Comparison of ENCODE assay signal across 15 cellular contexts in genomic region chr6:136104556-136104955, GRCh38.
DNase-seq lines count a peak whose midpoint lies in the region; ATAC-seq and TF ChIP-seq lines count a peak whose summit lies in the region.
"Had no signal": no experiment of that assay in that cellular context is flagged by ENCODE, and none has a peak within 500 bp of the region (broad histone marks: within the 10 kb centered on the region; RNA-seq: fewer than 3 reads in every experiment).

No MANE protein-coding gene starts in this region.

- H3K9ac ChIP-seq in HUES48 (ENCODE audit: low read depth, low read length) (no peak overlapping the region), smooth muscle cell (ENCODE audit: low read depth) (no peak overlapping the region)

- H3K9me3 ChIP-seq in HUES48 (ENCODE audit: control insufficient read depth, insufficient read depth, low read length), result no peaks in the 10 kb centered on the region
- H3K9me3 ChIP-seq in mesodermal cell (ENCODE audit: control insufficient read depth, low read length), result no peaks in the 10 kb centered on the region
- no peaks in the 10 kb centered on the region for H3K9me3 ChIP-seq in smooth muscle cell (replicated peaks; ENCODE audit: low read depth)
- H3K9me3 ChIP-seq: tibial artery had no signal

- DNase-seq in dorsolateral prefrontal cortex (no peak), smooth muscle cell (lab: John Stamatoyannopoulos, UW; ENCODE audit: unreplicated experiment) (no peak), DMS153 (lab: John Stamatoyannopoulos, UW) (no peak)
- DNase-seq: activated CD4-positive, alpha-beta T cell treated with anti-CD3 and anti-CD28 coated beads for 4 hours; activated effector memory CD4-positive, alpha-beta T cell treated with Interleukin-2 at 50 U/mL for 16 hours; amniotic stem cell; cerebellar nuclear complex; DND-41; NCI-H187 treated with DMSO at 0.1 percent for 48 hours; tibial artery had no signal

- no peak overlapping the region for H2AFZ ChIP-seq in smooth muscle cell (ENCODE audit: low read depth)

- H3K4me3 ChIP-seq in HUES48 (ENCODE audit: low read depth, low read length) (no peak overlapping the region), dorsolateral prefrontal cortex (peak overlapping the region in 1 of 59 donors; percentile 10), mesodermal cell (ENCODE audit: extremely low read depth, insufficient read depth, low read length, poor library complexity, severe bottlenecking) (no peak overlapping the region), smooth muscle cell (no peak overlapping the region)
- H3K4me3 ChIP-seq: tibial artery had no signal

- peaks cover 8% of the 10 kb centered on the region for H3F3A ChIP-seq in smooth muscle cell (ENCODE audit: low read depth)

- peaks cover 38% of the 10 kb centered on the region for H4K20me1 ChIP-seq in smooth muscle cell (ENCODE audit: low read depth)

- TF ChIP-seq CTCF in dorsolateral prefrontal cortex (IDR thresholded peaks at IDR 0.05 in 54 of 56, conservative IDR thresholded peaks at IDR 0.05 in 2 of 56; ENCODE audit: low read depth in 1 of 56, partially characterized antibody in 56 of 56) (no peak), smooth muscle cell (IDR thresholded peaks at IDR 0.05; ENCODE audit: borderline replicate concordance, insufficient read depth, poor library complexity, severe bottlenecking) (no peak)

- ATAC-seq in HG03196 (IDR thresholded peaks at IDR 0.05; ENCODE audit: unreplicated experiment), result no peak
- ATAC-seq in GM21786 (IDR thresholded peaks at IDR 0.05; ENCODE audit: unreplicated experiment), result no peak
- ATAC-seq in HG03342 (IDR thresholded peaks at IDR 0.05; ENCODE audit: unreplicated experiment), result no peak

- H3K36me3 ChIP-seq in HUES48 (ENCODE audit: control insufficient read depth, insufficient read depth, low read length) (no peaks in the 10 kb centered on the region), mesodermal cell (ENCODE audit: control insufficient read depth, insufficient read depth, low read length) (no peaks in the 10 kb centered on the region), smooth muscle cell (ENCODE audit: low read depth) (no peaks in the 10 kb centered on the region)
- H3K36me3 ChIP-seq: tibial artery had no signal

- H3K4me1 ChIP-seq in HUES48 (ENCODE audit: control insufficient read depth, insufficient read depth, low read length) (peaks cover 29% of the 10 kb centered on the region), mesodermal cell (ENCODE audit: control insufficient read depth, insufficient read depth, low read length, poor library complexity, severe bottlenecking) (peaks cover 14% of the 10 kb centered on the region), smooth muscle cell (ENCODE audit: low read depth) (peaks cover 8% of the 10 kb centered on the region)

- peaks cover 49% of the 10 kb centered on the region for H3K79me2 ChIP-seq in smooth muscle cell (ENCODE audit: low read depth)

- H3K27ac ChIP-seq in HUES48 (ENCODE audit: low read depth, low read length) (peak overlapping the region; percentile 71), dorsolateral prefrontal cortex (peak overlapping the region in 52 of 59 donors; percentile 18 to 87 (median 70)), mesodermal cell (ENCODE audit: low read depth, low read length, severe bottlenecking) (peak overlapping the region; percentile 73), smooth muscle cell (ENCODE audit: low read depth) (peak overlapping the region; percentile 15)
- H3K27ac ChIP-seq: tibial artery had no signal

- intact Hi-C loops in dorsolateral prefrontal cortex (cut with DNase I), result no loop called here

- H3K27me3 ChIP-seq in HUES48 (ENCODE audit: control insufficient read depth, insufficient read depth, low read length) (peaks cover 75% of the 10 kb centered on the region), dorsolateral prefrontal cortex (peaks cover 0 to 2% (median 0%) of the 10 kb centered on the region in 45 donors), smooth muscle cell (ENCODE audit: low read depth) (no peaks in the 10 kb centered on the region)
- H3K27me3 ChIP-seq: tibial artery had no signal

- H3K4me2 ChIP-seq in smooth muscle cell, result no peak overlapping the region

- no CpG with 5 or more reads among the region's 2 CpGs for WGBS in mesodermal cell (ENCODE audit: insufficient coverage in 2 of 2), 2 experiments
- 98% methylated on average over 2 of the region's 2 CpGs for WGBS in smooth muscle cell (ENCODE audit: low lambda C conversion rate)

Comparison
In these comparisons a context has a peak if more than half of its experiments do, and no peak if none do; other contexts are left out.
1. H3K27ac ChIP-seq: peak in every context shown above with its lines; median percentile 73 in mesodermal cell; 71 in HUES48; 70 in dorsolateral prefrontal cortex; 15 in smooth muscle cell.